ENCODE assay signal across 15 cellular contexts in the genomic region with DNA sequence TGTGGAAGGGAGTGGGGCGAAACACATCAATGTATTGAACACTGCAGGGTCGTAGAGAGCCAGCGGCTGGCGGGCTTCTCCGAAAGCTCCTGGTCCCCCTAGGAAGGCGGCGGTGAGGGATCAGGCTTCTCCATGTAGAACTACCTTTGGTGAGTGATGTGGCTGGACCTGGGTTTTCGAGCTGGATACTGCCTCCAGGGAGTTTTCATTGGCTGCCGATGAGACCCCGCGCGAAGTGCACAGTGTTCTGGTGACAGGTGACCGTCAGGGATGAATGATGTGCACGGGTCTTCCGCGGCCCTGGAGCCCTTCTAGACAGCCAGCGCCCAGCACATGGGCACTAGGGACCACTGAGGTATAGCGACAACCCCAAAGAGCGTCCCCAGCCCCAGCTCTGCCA. TPM values are rescaled to one million over a fixed set of nuclear protein-coding genes. Genes with fewer than 3 reads are reported as not detected.
A peak's percentile ranks its signal among the peaks of the same experiment; 100 is the strongest.
DNase-seq lines count a peak whose midpoint lies in the region; ATAC-seq and TF ChIP-seq lines count a peak whose summit lies in the region.
"Had no signal": no experiment of that assay in that cellular context is flagged by ENCODE, and none has a peak within 500 bp of the region (broad histone marks: within the 10 kb centered on the region; RNA-seq: fewer than 3 reads in every experiment).

No MANE protein-coding gene starts in this region.

- H3K9me3 ChIP-seq in uterus, result no peaks in the 10 kb centered on the region
- H3K9me3 ChIP-seq: Caco-2 had no signal

- H3K4me3 ChIP-seq in uterus, result no peak overlapping the region

- peak overlapping the region; percentile 52 for H3K4me3 Mint-ChIP-seq in activated naive CD4-positive, alpha-beta T cell treated with anti-CD3 and anti-CD28 coated beads for 36 hours
- H3K4me3 Mint-ChIP-seq in chondrocyte (ENCODE audit: unreplicated experiment), result peak overlapping the region; percentile 76
- peak overlapping the region in 7 of 8 donors; percentile 42 to 89 (median 79) for H3K4me3 Mint-ChIP-seq in naive B cell
- peak overlapping the region; percentile 91 for H3K4me3 Mint-ChIP-seq in type B pancreatic cell

- peaks cover 26% of the 10 kb centered on the region for H3K27me3 Mint-ChIP-seq in activated naive CD4-positive, alpha-beta T cell treated with anti-CD3 and anti-CD28 coated beads for 36 hours (ENCODE audit: low read depth)
- H3K27me3 Mint-ChIP-seq in chondrocyte (ENCODE audit: low read depth), result peaks cover 34% of the 10 kb centered on the region
- H3K27me3 Mint-ChIP-seq in naive B cell, result peaks cover 29 to 46% (median 42%) of the 10 kb centered on the region in 3 donors
- H3K27me3 Mint-ChIP-seq in type B pancreatic cell, result peaks cover 60% of the 10 kb centered on the region

- H3K27ac ChIP-seq in uterus, result no peak overlapping the region
- H3K27ac ChIP-seq: WERI-Rb-1 had no signal

- no peak for TF ChIP-seq POLR2A in uterus (IDR thresholded peaks at IDR 0.05)

- peaks cover 0 to 17% of the 10 kb centered on the region in 2 donors for H3K27me3 ChIP-seq in uterus

- CTCF ChIA-PET in activated naive CD4-positive, alpha-beta T cell treated with anti-CD3 and anti-CD28 coated beads for 36 hours (lab: Charles Lee), result interaction anchor here (0.6 to 1.0 kb wide), 3 partner anchors 18 to 515 kb away, joined by 3 to 4 read pairs (median 3); no protein-coding TSS in a partner anchor

- no peaks in the 10 kb centered on the region for H3K9me3 Mint-ChIP-seq in activated naive CD4-positive, alpha-beta T cell treated with anti-CD3 and anti-CD28 coated beads for 36 hours
- H3K9me3 Mint-ChIP-seq in activated naive CD4-positive, alpha-beta T cell treated with anti-CD3 and anti-CD28 coated beads, Interleukin-2, amount 50 U/mL, for 72 hours, result no peaks in the 10 kb centered on the region
- H3K9me3 Mint-ChIP-seq in chondrocyte (ENCODE audit: low read depth), result no peaks in the 10 kb centered on the region
- peaks cover 0 to 14% (median 4%) of the 10 kb centered on the region in 7 donors for H3K9me3 Mint-ChIP-seq in naive B cell
- no peaks in the 10 kb centered on the region for H3K9me3 Mint-ChIP-seq in type B pancreatic cell
- H3K9me3 Mint-ChIP-seq: activated naive CD4-positive, alpha-beta T cell treated with anti-CD3 and anti-CD28 coated beads, Interleukin-2, amount 10 ng/mL, durations not matched to agents 7 days and 5 days had no signal

- no peak for TF ChIP-seq CTCF in chondrocyte (IDR thresholded peaks at IDR 0.05)
- no peak for TF ChIP-seq CTCF in type B pancreatic cell (conservative IDR thresholded peaks at IDR 0.05)
- TF ChIP-seq CTCF in uterus (IDR thresholded peaks at IDR 0.05), result no peak

- H3K4me1 Mint-ChIP-seq in activated naive CD4-positive, alpha-beta T cell treated with anti-CD3 and anti-CD28 coated beads for 36 hours (ENCODE audit: low read depth), result peaks cover 12% of the 10 kb centered on the region
- H3K4me1 Mint-ChIP-seq in chondrocyte (ENCODE audit: low read depth) (peaks cover 17% of the 10 kb centered on the region), naive B cell (peaks cover 18 to 27% (median 21%) of the 10 kb centered on the region in 3 donors), type B pancreatic cell (ENCODE audit: unreplicated experiment) (peaks cover 9% of the 10 kb centered on the region)

- no peak for DNase-seq in activated naive CD4-positive, alpha-beta T cell treated with anti-CD3 and anti-CD28 coated beads for 36 hours
- DNase-seq in activated naive CD4-positive, alpha-beta T cell treated with anti-CD3 and anti-CD28 coated beads, Interleukin-2, amount 50 U/mL, for 72 hours (ENCODE audit: low spot score in 2 of 2), result no peak
- DNase-seq in chondrocyte (ENCODE audit: low spot score) (no peak), naive B cell (no peak), type B pancreatic cell (ENCODE audit: extremely low spot score, unreplicated experiment) (no peak), uterus (no peak), NCI-H446 treated with DMSO at 0.1 percent for 48 hours (lab: John Stamatoyannopoulos, UW) (no peak)
- DNase-seq: Caco-2, head of caudate nucleus, Karpas-422, left cardiac atrium, NCI-H774, WERI-Rb-1 had no signal

- intact Hi-C loops in activated naive CD4-positive, alpha-beta T cell treated with anti-CD3 and anti-CD28 coated beads for 36 hours (cut with micrococcal nuclease), result no loop called here
- intact Hi-C loops in uterus (cut with DNase I; ENCODE audit: low total_unique reads), result no loop called here

- no peaks in the 10 kb centered on the region for H3K36me3 Mint-ChIP-seq in activated naive CD4-positive, alpha-beta T cell treated with anti-CD3 and anti-CD28 coated beads for 36 hours (ENCODE audit: low read depth)
- H3K36me3 Mint-ChIP-seq in activated naive CD4-positive, alpha-beta T cell treated with anti-CD3 and anti-CD28 coated beads, Interleukin-2, amount 50 U/mL, for 72 hours, result peaks cover 0 to 14% of the 10 kb centered on the region in 2 donors
- no peaks in the 10 kb centered on the region for H3K36me3 Mint-ChIP-seq in chondrocyte (ENCODE audit: low read depth)
- no peaks in the 10 kb centered on the region for H3K36me3 Mint-ChIP-seq in naive B cell
- no peaks in the 10 kb centered on the region for H3K36me3 Mint-ChIP-seq in type B pancreatic cell

- no peaks in the 10 kb centered on the region for H3K4me1 ChIP-seq in uterus
- H3K4me1 ChIP-seq: Caco-2 had no signal

- no peak overlapping the region for H3K27ac Mint-ChIP-seq in activated naive CD4-positive, alpha-beta T cell treated with anti-CD3 and anti-CD28 coated beads for 36 hours
- H3K27ac Mint-ChIP-seq in activated naive CD4-positive, alpha-beta T cell treated with anti-CD3 and anti-CD28 coated beads, Interleukin-2, amount 50 U/mL, for 72 hours, result no peak overlapping the region
- H3K27ac Mint-ChIP-seq in chondrocyte (ENCODE audit: unreplicated experiment) (peak overlapping the region; percentile 68), naive B cell (peak overlapping the region in 1 of 6 donors; percentile 67), type B pancreatic cell (no peak overlapping the region)
- H3K27ac Mint-ChIP-seq: activated naive CD4-positive, alpha-beta T cell treated with anti-CD3 and anti-CD28 coated beads, Interleukin-2, amount 10 ng/mL, durations not matched to agents 7 days and 5 days had no signal

- H3K36me3 ChIP-seq in uterus, result no peaks in the 10 kb centered on the region
- H3K36me3 ChIP-seq: WERI-Rb-1 had no signal

- ATAC-seq in activated naive CD4-positive, alpha-beta T cell treated with anti-CD3 and anti-CD28 coated beads, Interleukin-2, amount 50 U/mL, for 72 hours, result no peak
- no peak for ATAC-seq in naive B cell (ENCODE audit: low read depth in 2 of 2)
- no peak for ATAC-seq in HG03025 (IDR thresholded peaks at IDR 0.05; ENCODE audit: low FRiP score, unreplicated experiment)

RNA-seq across cellular contexts. Expression of a gene that starts 16.4 kb away (rescaled TPM):
- 10 to 100 TPM; 17.3 to 18.4 TPM for total RNA-seq in activated naive CD4-positive, alpha-beta T cell treated with anti-CD3 and anti-CD28 coated beads for 36 hours
- 10 to 100 TPM; 20.3 to 28.2 TPM for total RNA-seq in activated naive CD4-positive, alpha-beta T cell treated with anti-CD3 and anti-CD28 coated beads, Interleukin-2, amount 50 U/mL, for 72 hours
- 9.7 to 11.4 TPM (median 10.1 TPM) in 3 replicates for total RNA-seq in chondrocyte
- 10 to 100 TPM; 42.7 to 74.2 (median 49.0) TPM for polyA plus RNA-seq in naive B cell (ENCODE audit: low read depth in 6 of 6)
- total RNA-seq in type B pancreatic cell (ENCODE audit: low replicate concordance), result 21.4 and 23.9 TPM in 2 replicates
- total RNA-seq in uterus, result 10 to 100 TPM; 10.5 to 18.7 (median 16.1) TPM

RNA-seq across cellular contexts. Expression of a gene that starts 46.3 kb away (rescaled TPM):
- 1 to 10 TPM; 8.8 to 9.6 TPM for total RNA-seq in activated naive CD4-positive, alpha-beta T cell treated with anti-CD3 and anti-CD28 coated beads for 36 hours
- 10 to 100 TPM; 10.2 to 13.8 TPM for total RNA-seq in activated naive CD4-positive, alpha-beta T cell treated with anti-CD3 and anti-CD28 coated beads, Interleukin-2, amount 50 U/mL, for 72 hours
- total RNA-seq in chondrocyte, result 28.2 to 32.0 TPM (median 30.0 TPM) in 3 replicates
- polyA plus RNA-seq in naive B cell (ENCODE audit: low read depth in 6 of 6), result 10 to 100 TPM in 2 of 6 donors, 1 to 10 TPM in 4; 8.0 to 10.9 (median 9.0) TPM
- 31.9 and 40.2 TPM in 2 replicates for total RNA-seq in type B pancreatic cell (ENCODE audit: low replicate concordance)
- 100 to 1,000 TPM in 1 of 4 donors, 10 to 100 TPM in 3; 38.7 to 184 (median 61.5) TPM for total RNA-seq in uterus
